8 cellular contexts compared by ENCODE assay signal in the genomic region with DNA sequence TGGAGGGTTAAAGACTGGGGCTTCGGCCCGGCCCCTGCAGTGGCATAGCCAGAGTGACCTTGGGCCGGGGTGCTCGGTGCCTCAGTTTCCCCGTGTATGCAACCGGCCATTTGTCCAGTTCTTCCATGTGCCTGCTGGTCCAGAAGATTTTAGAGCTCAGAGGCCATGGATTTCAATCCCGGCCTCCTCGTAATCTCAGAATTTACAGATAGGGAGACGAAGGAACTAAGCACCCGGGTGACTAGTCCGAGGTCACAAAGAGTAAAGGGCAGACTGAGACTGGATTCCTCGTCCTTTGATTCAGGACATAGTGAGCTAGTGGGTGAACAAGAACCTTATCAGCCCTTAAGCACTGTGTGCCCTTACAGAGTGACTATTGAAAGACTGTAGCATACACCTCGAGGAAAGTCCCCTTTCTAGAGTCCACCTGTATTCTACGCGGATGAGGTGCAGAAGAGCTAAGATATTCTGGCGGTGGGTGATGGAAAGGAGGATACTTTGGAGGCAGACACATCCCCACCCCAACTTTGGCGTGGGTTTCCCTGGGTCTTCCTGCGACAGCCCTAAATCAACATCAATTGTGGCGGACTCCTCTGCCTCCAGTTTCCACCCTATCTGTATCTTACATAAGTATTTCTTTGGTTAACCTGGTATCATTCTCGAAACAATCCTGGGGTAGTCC. TPM values are rescaled to one million over a fixed set of nuclear protein-coding genes. Genes with fewer than 3 reads are reported as not detected.
A peak's percentile ranks its signal among the peaks of the same experiment; 100 is the strongest.
DNase-seq lines count a peak whose midpoint lies in the region; ATAC-seq and TF ChIP-seq lines count a peak whose summit lies in the region.

No MANE protein-coding gene starts in this region.

- H3K4me3 Mint-ChIP-seq in activated T-cell treated with anti-CD3 and anti-CD28 coated beads, Interleukin-2, amount 50 U/mL, for 72 hours: peak overlapping the region; percentile 86 to 97

- intact Hi-C loops in left ventricle myocardium superior (cut with micrococcal nuclease): no loop called here
- intact Hi-C loops in gastrocnemius medialis (cut with DNase I; ENCODE audit: low total_unique reads): loop anchor here (1.0 to 10.0 kb wide), 4 partner anchors 53 to 185 kb away; a partner anchor contains a TSS

- H3K9me3 ChIP-seq in gastrocnemius medialis: no peaks in the 10 kb centered on the region

- H3K27me3 ChIP-seq in HL-60 (ENCODE audit: insufficient read depth, poor library complexity, severe bottlenecking): no peaks in the 10 kb centered on the region
- no peaks in the 10 kb centered on the region for H3K27me3 ChIP-seq in gastrocnemius medialis

- H3K27ac ChIP-seq in 22Rv1: peak overlapping the region; percentile 72
- peak overlapping the region; percentile 59 for H3K27ac ChIP-seq in HL-60 (replicated peaks)
- H3K27ac ChIP-seq in gastrocnemius medialis: peak overlapping the region; percentile 92 to 97 (median 94)

- H3K4me3 ChIP-seq in HL-60 (replicated peaks; ENCODE audit: insufficient read depth, low read length): peak overlapping the region; percentile 97
- H3K4me3 ChIP-seq in gastrocnemius medialis: peak overlapping the region; percentile 80 to 97 (median 88)

- TF ChIP-seq CTCF in 22Rv1 (IDR thresholded peaks at IDR 0.05) (no peak), HL-60 (IDR thresholded peaks at IDR 0.05; ENCODE audit: insufficient read depth, low read length) (no peak), gastrocnemius medialis (IDR thresholded peaks at IDR 0.05 in 4 of 5, conservative IDR thresholded peaks at IDR 0.05 in 1 of 5) (no peak)

- ATAC-seq in activated T-cell treated with anti-CD3 and anti-CD28 coated beads, Interleukin-2, amount 50 U/mL, for 72 hours (replicated peaks in 1 of 2): no peak
- ATAC-seq in left ventricle myocardium superior (peak; percentile 35), gastrocnemius medialis (peak; percentile 6 to 17), GM21529 (IDR thresholded peaks at IDR 0.05; ENCODE audit: unreplicated experiment) (no peak), GM18873 (IDR thresholded peaks at IDR 0.05; ENCODE audit: low FRiP score, unreplicated experiment) (no peak)

- H3K36me3 ChIP-seq in gastrocnemius medialis: no peaks in the 10 kb centered on the region

- H3K4me1 Mint-ChIP-seq in activated T-cell treated with anti-CD3 and anti-CD28 coated beads, Interleukin-2, amount 50 U/mL, for 72 hours (ENCODE audit: low read depth): peaks cover 46% of the 10 kb centered on the region

- peak overlapping the region; percentile 69 for H3K27ac Mint-ChIP-seq in activated T-cell treated with anti-CD3 and anti-CD28 coated beads, Interleukin-2, amount 50 U/mL, for 72 hours

- H3K4me1 ChIP-seq in gastrocnemius medialis: peaks cover 32 to 36% of the 10 kb centered on the region in 2 donors

- peaks cover 0 to 11% of the 10 kb centered on the region in 2 donors for H3K36me3 Mint-ChIP-seq in activated T-cell treated with anti-CD3 and anti-CD28 coated beads, Interleukin-2, amount 50 U/mL, for 72 hours (ENCODE audit: insufficient read depth in 2 of 2)

- H3K9me3 Mint-ChIP-seq in activated T-cell treated with anti-CD3 and anti-CD28 coated beads, Interleukin-2, amount 50 U/mL, for 72 hours: no peaks in the 10 kb centered on the region

- in situ Hi-C loops in gastrocnemius medialis (cut with MboI; ENCODE audit: low sequenced_read_pairs in 4 of 4): loop anchor here in 1 of 4 donors (25.0 kb wide), 1 partner anchor 1585 kb away; a partner anchor contains a TSS

- H3K27me3 Mint-ChIP-seq in activated T-cell treated with anti-CD3 and anti-CD28 coated beads, Interleukin-2, amount 50 U/mL, for 72 hours (ENCODE audit: low read depth): no peaks in the 10 kb centered on the region

- TF ChIP-seq POLR2A in gastrocnemius medialis (IDR thresholded peaks at IDR 0.05): no peak

- no peak for DNase-seq in HL-60 (ENCODE audit: low read depth in 1 of 2, low spot score in 1 of 2)
- DNase-seq in activated T-cell treated with anti-CD3 and anti-CD28 coated beads, Interleukin-2, amount 50 U/mL, for 72 hours: no peak
- no peak for DNase-seq in left ventricle myocardium superior
- DNase-seq in gastrocnemius medialis: no peak
- no peak for DNase-seq in stimulated activated naive CD4-positive, alpha-beta T cell treated with Interleukin-2 at 50 U/mL for 16 hours (lab: John Stamatoyannopoulos, UW)

RNA-seq across cellular contexts. Expression of a gene that starts 0.6 kb away (rescaled TPM):
- 1 to 10 TPM; 7.9 to 8.8 TPM for total RNA-seq in activated T-cell treated with anti-CD3 and anti-CD28 coated beads, Interleukin-2, amount 50 U/mL, for 72 hours
- 11.4 TPM for total RNA-seq in left ventricle myocardium superior
- 1 to 10 TPM; 2.9 to 5.6 (median 4.3) TPM for total RNA-seq in gastrocnemius medialis

RNA-seq across cellular contexts. Expression of a gene that starts 0.9 kb away (rescaled TPM):
- total RNA-seq in activated T-cell treated with anti-CD3 and anti-CD28 coated beads, Interleukin-2, amount 50 U/mL, for 72 hours: 10 to 100 TPM; 24.7 to 26.0 TPM
- total RNA-seq in left ventricle myocardium superior (21.4 TPM), gastrocnemius medialis (10 to 100 TPM; 13.3 to 17.5 (median 14.5) TPM)

RNA-seq across cellular contexts. Expression of a gene that starts 53.4 kb away (rescaled TPM):
- 10 to 100 TPM; 45.4 to 58.4 TPM for total RNA-seq in activated T-cell treated with anti-CD3 and anti-CD28 coated beads, Interleukin-2, amount 50 U/mL, for 72 hours
- 34.9 TPM for total RNA-seq in left ventricle myocardium superior
- total RNA-seq in gastrocnemius medialis: 10 to 100 TPM; 16.7 to 34.0 (median 28.3) TPM

RNA-seq across cellular contexts. Expression of a gene that starts 53.5 kb away (rescaled TPM):
- 10 to 100 TPM; 34.0 to 49.0 TPM for total RNA-seq in activated T-cell treated with anti-CD3 and anti-CD28 coated beads, Interleukin-2, amount 50 U/mL, for 72 hours
- total RNA-seq in left ventricle myocardium superior: 11.7 TPM
- total RNA-seq in gastrocnemius medialis: 10 to 100 TPM; 14.0 to 19.6 (median 16.4) TPM

Comparison
In these comparisons a context has a peak if more than half of its experiments do, and no peak if none do; other contexts are left out.
1. ATAC-seq: peak in left ventricle myocardium superior (single experiment) and gastrocnemius medialis (2 of 2); none in activated T-cell treated with anti-CD3 and anti-CD28 coated beads, Interleukin-2, amount 50 U/mL, for 72 hours (0 of 2), GM21529 (single experiment) and GM18873 (single experiment).
2. Peak in every context shown above with its lines, with median percentiles within 50 percentile points of each other: H3K27ac ChIP-seq.